ENCODE assay signal across 22 cellular contexts in genomic region chr12:13581031-13581430, GRCh38.
DNase-seq lines count a peak whose midpoint lies in the region; ATAC-seq, FAIRE-seq and TF ChIP-seq lines count a peak whose summit lies in the region.
"Had no signal": no experiment of that assay in that cellular context is flagged by ENCODE, and none has a peak within 500 bp of the region (broad histone marks: within the 10 kb centered on the region; RNA-seq: fewer than 3 reads in every experiment).

No MANE protein-coding gene starts in this region.

- H3K9me1 ChIP-seq in K562 (ENCODE audit: control insufficient read depth, insufficient read depth, low read length), result no peaks in the 10 kb centered on the region

- in situ Hi-C loops in HepG2 (cut with HindIII; ENCODE audit: extremely low pct_ligation_motif_present, low pct_unique_long_range_greater_than_20kb), result no loop called here
- in situ Hi-C loops in K562 (cut with MboI), result no loop called here

- H3K36me3 ChIP-seq in HepG2 (replicated peaks in 1 of 2; ENCODE audit: control insufficient read depth in 1 of 2, insufficient read depth in 2 of 2, low read length in 2 of 2) (no peaks in the 10 kb centered on the region), right lobe of liver (no peaks in the 10 kb centered on the region), K562 (ENCODE audit: control insufficient read depth, insufficient read depth, low read length) (no peaks in the 10 kb centered on the region), liver (ENCODE audit: control insufficient read depth in 4 of 4, insufficient read depth in 3 of 4, low read depth in 1 of 4, low read length in 3 of 4) (no peaks in the 10 kb centered on the region)
- H3K36me3 ChIP-seq: BLaER1 had no signal

- POLR2A ChIA-PET in HepG2 (lab: Yijun Ruan, JAX) (interaction anchor here (1.8 kb wide), 1 partner anchor 10 kb away, joined by 8 read pairs; no protein-coding TSS in a partner anchor), K562 (lab: Yijun Ruan, JAX) (no interaction called here)

- no peak for TF ChIP-seq CTCF in HepG2 (CRISPR knock-in tag; IDR thresholded peaks at IDR 0.05)
- no peak for TF ChIP-seq CTCF in right lobe of liver (IDR thresholded peaks at IDR 0.05)
- no peak for TF ChIP-seq CTCF in K562 (IDR thresholded peaks at IDR 0.05 in 2 of 3, conservative IDR thresholded peaks at IDR 0.05 in 1 of 3; ENCODE audit: insufficient read depth in 2 of 3, low read depth in 1 of 3, low read length in 3 of 3)
- TF ChIP-seq CTCF in liver (IDR thresholded peaks at IDR 0.05; ENCODE audit: low read depth, low read length, missing input control), result no peak

- H3K4me2 ChIP-seq in HepG2 (ENCODE audit: low read depth, low read length), result no peak overlapping the region
- no peak overlapping the region for H3K4me2 ChIP-seq in K562 (ENCODE audit: insufficient read depth, low read length)
- H3K4me2 ChIP-seq: BLaER1 had no signal

- H3K9ac ChIP-seq in HepG2 (ENCODE audit: insufficient read depth, low read depth, low read length) (no peak overlapping the region), K562 (ENCODE audit: insufficient read depth in 1 of 2, low read depth in 2 of 2, low read length in 2 of 2) (no peak overlapping the region), liver (ENCODE audit: low read depth in 1 of 2, low read length in 2 of 2) (no peak overlapping the region)
- H3K9ac ChIP-seq: BLaER1, GM23248 had no signal

- H4K20me1 ChIP-seq in HepG2 (ENCODE audit: insufficient read depth, low read length), result no peaks in the 10 kb centered on the region
- no peaks in the 10 kb centered on the region for H4K20me1 ChIP-seq in K562 (replicated peaks; ENCODE audit: control insufficient read depth, insufficient read depth, low read length)
- H4K20me1 ChIP-seq: BLaER1 had no signal

- TF ChIP-seq EP300 in HepG2 (IDR thresholded peaks at IDR 0.05; ENCODE audit: low read depth in 2 of 2, low read length in 2 of 2) (peak in 1 of 2 experiments; percentile 56; a peak in 1 of 4 replicates), HepG2 (CRISPR knock-in tag; IDR thresholded peaks at IDR 0.05; ENCODE audit: borderline replicate concordance) (no peak), K562 (IDR thresholded peaks at IDR 0.05; ENCODE audit: low read length) (no peak)

- TF ChIP-seq POLR2A in HepG2 (IDR thresholded peaks at IDR 0.05; ENCODE audit: insufficient read depth in 1 of 2, low read depth in 2 of 2, low read length in 2 of 2) (no peak), right lobe of liver (IDR thresholded peaks at IDR 0.05) (no peak), K562 (conservative IDR thresholded peaks at IDR 0.05) (no peak)

- H3K79me2 ChIP-seq in HepG2 (ENCODE audit: insufficient read depth, low read length) (no peaks in the 10 kb centered on the region), K562 (ENCODE audit: control insufficient read depth, insufficient read depth, low read length) (no peaks in the 10 kb centered on the region)

- H3K4me1 ChIP-seq in HepG2 (ENCODE audit: insufficient read depth, low read length), result peaks cover 46% of the 10 kb centered on the region
- H3K4me1 ChIP-seq in right lobe of liver, result peaks cover 0 to 20% (median 3%) of the 10 kb centered on the region in 4 donors
- no peaks in the 10 kb centered on the region for H3K4me1 ChIP-seq in K562 (replicated peaks in 1 of 2; ENCODE audit: control insufficient read depth in 2 of 2, insufficient read depth in 2 of 2, low read length in 2 of 2)
- peaks cover 6 to 35% (median 22%) of the 10 kb centered on the region in 4 donors for H3K4me1 ChIP-seq in liver (ENCODE audit: control insufficient read depth in 4 of 4, insufficient read depth in 4 of 4, low read length in 3 of 4)
- H3K4me1 ChIP-seq: BLaER1 had no signal

- H3K9me3 ChIP-seq in HepG2 (ENCODE audit: low read length), result no peaks in the 10 kb centered on the region
- H3K9me3 ChIP-seq in right lobe of liver, result no peaks in the 10 kb centered on the region
- H3K9me3 ChIP-seq in K562 (replicated peaks; ENCODE audit: control insufficient read depth, insufficient read depth, low read depth, low read length), result no peaks in the 10 kb centered on the region
- no peaks in the 10 kb centered on the region for H3K9me3 ChIP-seq in liver (ENCODE audit: control insufficient read depth in 4 of 4, low read length in 3 of 4)
- H3K9me3 ChIP-seq: BLaER1, Caco-2 had no signal

- H3K27me3 ChIP-seq in HepG2 (ENCODE audit: control insufficient read depth in 1 of 2, insufficient read depth in 2 of 2, low read length in 2 of 2) (no peaks in the 10 kb centered on the region), right lobe of liver (no peaks in the 10 kb centered on the region), K562 (ENCODE audit: control insufficient read depth in 2 of 2, insufficient read depth in 2 of 2, low read length in 2 of 2) (no peaks in the 10 kb centered on the region), liver (ENCODE audit: control insufficient read depth in 4 of 4, insufficient read depth in 4 of 4, low read length in 3 of 4) (no peaks in the 10 kb centered on the region)
- H3K27me3 ChIP-seq: BLaER1 had no signal

- CTCF ChIA-PET in HepG2 (lab: Yijun Ruan, JAX; ENCODE audit: low intra/inter-chr PET ratio, low total read pairs), result no interaction called here
- CTCF ChIA-PET in K562 (lab: Yijun Ruan, JAX; ENCODE audit: low intra/inter-chr PET ratio), result no interaction called here

- no peak for ATAC-seq in HepG2
- no peak for ATAC-seq in right lobe of liver
- ATAC-seq in K562, result no peak
- ATAC-seq: CD8-positive, alpha-beta T cell had no signal

- BruUV-seq in HepG2 (replicated peaks; lab: Mats Ljungman, UMichigan) (no TSS peak), K562 (replicated peaks; lab: Mats Ljungman, UMichigan) (no TSS peak)

- intact Hi-C loops in HepG2 (cut with micrococcal nuclease; ENCODE audit: unreplicated experiment) (no loop called here), right lobe of liver (cut with DNase I) (no loop called here), K562 (cut with micrococcal nuclease) (no loop called here)

- TF ChIP-seq RAD21 in HepG2 (CRISPR knock-in tag; IDR thresholded peaks at IDR 0.05) (no peak), K562 (CRISPR knock-in tag; conservative IDR thresholded peaks at IDR 0.05 in 1 of 2, IDR thresholded peaks at IDR 0.05 in 1 of 2) (no peak), liver (IDR thresholded peaks at IDR 0.05) (no peak)

- H2AFZ ChIP-seq in HepG2 (ENCODE audit: low read length) (no peak overlapping the region), K562 (ENCODE audit: low read depth, low read length) (no peak overlapping the region)
- H2AFZ ChIP-seq: GM23248 had no signal

- DNase-seq in HepG2 (ENCODE audit: low spot score), result no peak
- DNase-seq in right lobe of liver, result no peak
- peak; percentile 41 for DNase-seq in LoVo (ENCODE audit: low spot score)
- no peak for DNase-seq in K562 (ENCODE audit: extremely low read depth in 1 of 4, low spot score in 3 of 4)
- no peak for DNase-seq in midbrain (lab: John Stamatoyannopoulos, UW)
- no peak for DNase-seq in NCI-H524 (lab: John Stamatoyannopoulos, UW)
- no peak for DNase-seq in 8988T
- DNase-seq: Caco-2; CD4-positive, CD25-positive, alpha-beta regulatory T cell; CD8-positive, alpha-beta T cell; DMS153; DMS79 treated with DMSO at 0.1 percent for 48 hours; GF-D8; GM23248; H7; HCEC 1CT had no signal

- H3K27ac ChIP-seq in HepG2 (ENCODE audit: extremely low read length, insufficient read depth, low read length), result peak overlapping the region; percentile 45
- H3K27ac ChIP-seq in right lobe of liver, result peak overlapping the region in 1 of 3 donors; percentile 36
- no peak overlapping the region for H3K27ac ChIP-seq in K562 (ENCODE audit: extremely low read depth, low read depth, low read length)
- peak overlapping the region; percentile 45 to 63 for H3K27ac ChIP-seq in liver (ENCODE audit: low read depth in 1 of 2, low read length in 2 of 2)
- H3K27ac ChIP-seq: BLaER1, C4-2B, GM23248 had no signal

- FAIRE-seq in HepG2 (lab: Jason Lieb, UNC), result no peak
- FAIRE-seq in K562 (lab: Jason Lieb, UNC), result no peak
- FAIRE-seq: GM12891, GM18507, H1 had no signal

- H3K4me3 ChIP-seq in HepG2 (replicated peaks in 1 of 3; ENCODE audit: insufficient read depth in 1 of 3, low read depth in 2 of 3, low read length in 3 of 3) (no peak overlapping the region), right lobe of liver (no peak overlapping the region), K562 (no peak overlapping the region), liver (ENCODE audit: low read depth in 1 of 3, low read length in 3 of 3) (no peak overlapping the region)
- H3K4me3 ChIP-seq: BLaER1, GM23248 had no signal

TF ChIP-seq in K562, 482 proteins besides CTCF, POLR2A, EP300 and RAD21:
- TF ChIP-seq FOSL1 (tag; conservative IDR thresholded peaks at IDR 0.05), result peak; percentile 65
- TF ChIP-seq CBFA2T2 (conservative IDR thresholded peaks at IDR 0.05), result no peak
- peak; percentile 11; the same call in 1 of the 2 replicates for TF ChIP-seq JUND (IDR thresholded peaks at IDR 0.05; ENCODE audit: borderline replicate concordance, low read depth, low read length)
- TF ChIP-seq JUND (tag; IDR thresholded peaks at IDR 0.05; ENCODE audit: borderline replicate concordance, low read depth, low read length), result no peak; the same call in 2 of the 3 replicates

TF ChIP-seq in liver, 16 proteins besides CTCF, POLR2A, EP300 and RAD21 (continues in another document):
- TF ChIP-seq FOXA1 (IDR thresholded peaks at IDR 0.05) (no peak), SP1 (IDR thresholded peaks at IDR 0.05) (no peak), MAX (IDR thresholded peaks at IDR 0.05) (no peak), JUND (IDR thresholded peaks at IDR 0.05) (no peak), RXRA (IDR thresholded peaks at IDR 0.05) (no peak), FOXA2 (IDR thresholded peaks at IDR 0.05) (no peak), HNF4G (IDR thresholded peaks at IDR 0.05) (no peak), NR2F2 (IDR thresholded peaks at IDR 0.05) (no peak)

Comparison
In these comparisons a context has a peak if more than half of its experiments do, and no peak if none do; other contexts are left out.
1. Of the 241 proteins assayed by ChIP-seq in both HepG2 and K562: peak only in HepG2: none; only in K562: FOSL1; in both: none; in neither: 238; mixed calls (peak in some experiments, not most) for 2.